Comparison of ENCODE assay signal across 27 cellular contexts in the genomic region with DNA sequence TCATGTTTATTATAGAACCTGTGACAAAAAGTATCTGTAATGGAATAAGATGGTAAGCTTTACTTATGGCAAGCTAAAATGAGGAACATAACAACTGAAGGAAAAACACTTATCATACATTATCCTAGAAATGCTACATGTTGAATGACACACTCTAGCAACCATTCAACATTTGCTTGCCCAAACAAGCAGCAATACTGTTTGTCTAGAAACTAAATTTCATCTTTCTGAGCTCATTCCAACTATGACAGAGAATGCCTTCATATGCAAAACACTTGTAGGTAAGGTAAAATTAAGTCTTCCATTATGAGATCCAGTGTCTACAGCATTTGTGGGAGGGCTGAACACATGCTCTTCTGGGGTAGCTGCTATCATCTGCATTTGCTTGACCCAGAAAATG.
"Had no signal": no experiment of that assay in that cellular context is flagged by ENCODE, and none has a peak within 500 bp of the region (broad histone marks: within the 10 kb centered on the region; RNA-seq: fewer than 3 reads in every experiment).

No MANE protein-coding gene starts in this region.

- H3K9me3 ChIP-seq: ovary, psoas muscle, right lobe of liver, sigmoid colon, suprapubic skin, testis, tibial artery, transverse colon, upper lobe of right lung, vagina had no signal

- H3K27ac ChIP-seq: neural progenitor cell, ovary, parathyroid adenoma, psoas muscle, right lobe of liver, sigmoid colon, spleen, suprapubic skin, testis, tibial artery, transverse colon, upper lobe of right lung, vagina had no signal

- H3K4me3 ChIP-seq: neural progenitor cell, ovary, psoas muscle, right lobe of liver, sigmoid colon, spleen, suprapubic skin, testis, tibial artery, transverse colon, upper lobe of right lung, vagina had no signal

- H3K36me3 ChIP-seq: neural progenitor cell, ovary, right lobe of liver, sigmoid colon, spleen, suprapubic skin, tibial artery, transverse colon, upper lobe of right lung, vagina had no signal

- H3K9ac ChIP-seq: neural progenitor cell, parathyroid adenoma had no signal

- H2AFZ ChIP-seq: neural progenitor cell, parathyroid adenoma had no signal

- H3K4me2 ChIP-seq: neural progenitor cell had no signal

- DNase-seq: natural killer cell; occipital lobe; ovary; posterior cingulate gyrus; psoas muscle; right cardiac atrium; right lobe of liver; sigmoid colon; small intestine; spleen; stimulated activated CD4-positive, alpha-beta T cell treated with anti-CD3 and anti-CD28 coated beads, Interleukin-12 subunit alpha, Interleukin-12 subunit beta, amount 100 ng/mL, for 4 hours; stimulated activated CD4-positive, alpha-beta T cell treated with anti-CD3 and anti-CD28 coated beads, Interleukin-1b, Interleukin-23, amount 100 ng/mL, for 48 hours; stimulated activated CD4-positive, alpha-beta T cell treated with anti-CD3 and anti-CD28 coated beads, Interleukin-4, amount 100 ng/mL, for 1 hour; stimulated activated CD4-positive, alpha-beta T cell treated with anti-CD3 and anti-CD28 coated beads, Interleukin-4, amount 100 ng/mL, for 4 hours; stimulated activated CD8-positive, alpha-beta memory T cell treated with anti-CD3 and anti-CD28 coated beads, Interleukin-4, amount 100 ng/mL, for 48 hours; stimulated activated naive CD4-positive, alpha-beta T cell; stimulated activated naive CD8-positive, alpha-beta T cell treated with anti-CD3 and anti-CD28 coated beads, Interleukin-15, amount 100 ng/mL, for 72 hours; stimulated activated naive CD8-positive, alpha-beta T cell treated with anti-CD3 and anti-CD28 coated beads, Interleukin-15, Interleukin-2, amounts not matched to agents 100 U/mL and 50 U/mL, for 24 hours; substantia nigra; testis; tibial artery; transverse colon; upper lobe of right lung had no signal

- H3K27me3 ChIP-seq: neural progenitor cell, ovary, right lobe of liver, sigmoid colon, spleen, suprapubic skin, testis, tibial artery, transverse colon, upper lobe of right lung, vagina had no signal

- H3K4me1 ChIP-seq: neural progenitor cell, parathyroid adenoma, psoas muscle, right lobe of liver, sigmoid colon, spleen, suprapubic skin, testis, tibial artery, transverse colon, upper lobe of right lung, vagina had no signal

- H3K79me2 ChIP-seq: parathyroid adenoma had no signal
